ENCODE assay signal across 12 cellular contexts in genomic region chr3:108293858-108294257, GRCh38. TPM values are rescaled to one million over a fixed set of nuclear protein-coding genes. Genes with fewer than 3 reads are reported as not detected.
DNase-seq lines count a peak whose midpoint lies in the region; ATAC-seq lines count a peak whose summit lies in the region.
"Had no signal": no experiment of that assay in that cellular context is flagged by ENCODE, and none has a peak within 500 bp of the region (broad histone marks: within the 10 kb centered on the region; RNA-seq: fewer than 3 reads in every experiment).

No MANE protein-coding gene starts in this region.

- POLR2A ChIA-PET in activated CD4-positive, alpha-beta T cell treated with anti-CD3 and anti-CD28 coated beads, Interleukin-2, amount 10 ng/mL, durations not matched to agents 7 days and 5 days (lab: Charles Lee): interaction anchor here (0.6 kb wide), 1 partner anchor 27 kb away, joined by 7 read pairs; no protein-coding TSS in a partner anchor

- peaks cover 20% of the 10 kb centered on the region for H3K36me3 Mint-ChIP-seq in activated CD4-positive, alpha-beta T cell treated with anti-CD3 and anti-CD28 coated beads, Interleukin-2, amount 10 ng/mL, durations not matched to agents 7 days and 5 days (ENCODE audit: low read depth)
- no peaks in the 10 kb centered on the region for H3K36me3 Mint-ChIP-seq in dendritic cell treated with granulocyte-macrophage colony-stimulating factor and Interleukin-4, amounts not matched to agents 40 ng/mL and 50 ng/mL, for 4 days (ENCODE audit: low read depth)

- H3K4me3 Mint-ChIP-seq in activated CD4-positive, alpha-beta T cell treated with anti-CD3 and anti-CD28 coated beads, Interleukin-2, amount 10 ng/mL, durations not matched to agents 7 days and 5 days: peak overlapping the region; percentile 28
- H3K4me3 Mint-ChIP-seq in dendritic cell treated with granulocyte-macrophage colony-stimulating factor and Interleukin-4, amounts not matched to agents 40 ng/mL and 50 ng/mL, for 4 days: peak overlapping the region; percentile 9

- peak; percentile 33 for DNase-seq in activated CD4-positive, alpha-beta T cell treated with anti-CD3 and anti-CD28 coated beads, Interleukin-2, amount 10 ng/mL, durations not matched to agents 7 days and 5 days
- DNase-seq in activated CD4-positive, alpha-beta T cell treated with anti-CD3 and anti-CD28 coated beads for 4 hours: no peak
- DNase-seq in HuH-7 (ENCODE audit: low spot score) (no peak), HK-2 (ENCODE audit: unreplicated experiment) (no peak)
- DNase-seq in stimulated activated CD4-positive, alpha-beta T cell treated with anti-CD3 and anti-CD28 coated beads, Interleukin-4, amount 100 ng/mL, for 1 hour: no peak
- DNase-seq: stimulated activated CD4-positive, alpha-beta T cell treated with anti-CD3 and anti-CD28 coated beads, Interleukin-15, amount 100 ng/mL, for 24 hours had no signal

- peaks cover 69% of the 10 kb centered on the region for H3K4me1 Mint-ChIP-seq in activated CD4-positive, alpha-beta T cell treated with anti-CD3 and anti-CD28 coated beads, Interleukin-2, amount 10 ng/mL, durations not matched to agents 7 days and 5 days
- H3K4me1 Mint-ChIP-seq in dendritic cell treated with granulocyte-macrophage colony-stimulating factor and Interleukin-4, amounts not matched to agents 40 ng/mL and 50 ng/mL, for 4 days (ENCODE audit: low read depth): peaks cover 57% of the 10 kb centered on the region

- intact Hi-C loops in dendritic cell treated with granulocyte-macrophage colony-stimulating factor and Interleukin-4, amounts not matched to agents 40 ng/mL and 50 ng/mL, for 4 days (cut with micrococcal nuclease): loop anchor here (2.0 to 5.0 kb wide), 2 partner anchors 71 to 202 kb away; partner anchors contain the start of genes CD47 and IFT57

- H3K9me3 Mint-ChIP-seq in activated CD4-positive, alpha-beta T cell treated with anti-CD3 and anti-CD28 coated beads, Interleukin-2, amount 10 ng/mL, durations not matched to agents 7 days and 5 days: peaks cover 16% of the 10 kb centered on the region
- no peaks in the 10 kb centered on the region for H3K9me3 Mint-ChIP-seq in dendritic cell treated with granulocyte-macrophage colony-stimulating factor and Interleukin-4, amounts not matched to agents 40 ng/mL and 50 ng/mL, for 4 days

- no peaks in the 10 kb centered on the region for H3K27me3 Mint-ChIP-seq in activated CD4-positive, alpha-beta T cell treated with anti-CD3 and anti-CD28 coated beads, Interleukin-2, amount 10 ng/mL, durations not matched to agents 7 days and 5 days
- no peaks in the 10 kb centered on the region for H3K27me3 Mint-ChIP-seq in dendritic cell treated with granulocyte-macrophage colony-stimulating factor and Interleukin-4, amounts not matched to agents 40 ng/mL and 50 ng/mL, for 4 days

- H3K27ac Mint-ChIP-seq in activated CD4-positive, alpha-beta T cell treated with anti-CD3 and anti-CD28 coated beads, Interleukin-2, amount 10 ng/mL, durations not matched to agents 7 days and 5 days: peak overlapping the region; percentile 86
- H3K27ac Mint-ChIP-seq in dendritic cell treated with granulocyte-macrophage colony-stimulating factor and Interleukin-4, amounts not matched to agents 40 ng/mL and 50 ng/mL, for 4 days: peak overlapping the region; percentile 85

- CTCF ChIA-PET in activated CD4-positive, alpha-beta T cell treated with anti-CD3 and anti-CD28 coated beads, Interleukin-2, amount 10 ng/mL, durations not matched to agents 7 days and 5 days (lab: Charles Lee): interaction anchor here (0.9 to 1.3 kb wide), 4 partner anchors 9 to 61 kb away, joined by 3 to 5 read pairs (median 4); no protein-coding TSS in a partner anchor

- ATAC-seq in HG02571 (IDR thresholded peaks at IDR 0.05; ENCODE audit: unreplicated experiment) (peak; percentile 52), HG03521 (IDR thresholded peaks at IDR 0.05; ENCODE audit: unreplicated experiment) (peak; percentile 76)

RNA-seq across cellular contexts. Expression of gene HHLA2, which starts 2.5 kb away (rescaled TPM):
- total RNA-seq in activated CD4-positive, alpha-beta T cell treated with anti-CD3 and anti-CD28 coated beads, Interleukin-2, amount 10 ng/mL, durations not matched to agents 7 days and 5 days: 1 to 10 TPM; 1.4 to 3.0 TPM
- total RNA-seq: A172, lung microvascular endothelial cell, urinary bladder had no signal
